Comparison of ENCODE assay signal across 11 cellular contexts in the genomic region with DNA sequence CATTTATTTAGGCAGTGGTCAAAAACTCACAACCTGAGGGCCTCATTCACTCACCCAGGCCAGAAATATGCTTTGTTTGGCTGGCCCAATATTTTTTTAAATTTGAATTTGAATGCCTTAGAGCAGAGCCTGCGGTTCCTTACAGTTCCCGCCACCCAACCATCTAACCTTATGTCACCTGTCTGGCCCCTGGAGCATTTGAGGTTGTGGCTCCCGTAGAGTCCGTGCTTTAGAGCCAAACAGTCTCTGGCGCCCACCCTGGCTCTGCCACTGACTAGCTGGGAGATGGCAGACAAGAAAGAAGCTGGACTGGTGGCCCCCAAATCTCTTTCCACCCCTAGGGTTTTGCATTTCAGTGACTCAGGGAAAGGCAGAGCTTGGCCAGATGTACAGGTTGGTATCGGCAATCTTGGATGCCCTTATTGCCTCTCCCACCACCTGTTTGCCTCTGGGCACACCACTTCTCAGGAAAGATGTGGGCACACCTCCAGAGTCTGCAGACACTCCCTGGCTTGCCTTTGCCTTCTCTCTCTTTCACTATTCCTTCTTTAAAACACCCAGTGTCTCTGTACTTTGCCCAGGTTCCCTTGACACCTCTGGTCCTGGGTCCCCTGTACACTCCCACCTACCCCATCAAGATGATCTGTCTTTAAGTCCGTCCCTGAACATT. TPM values are rescaled to one million over a fixed set of nuclear protein-coding genes. Genes with fewer than 3 reads are reported as not detected.
DNase-seq lines count a peak whose midpoint lies in the region; ATAC-seq, FAIRE-seq and TF ChIP-seq lines count a peak whose summit lies in the region.
"Had no signal": no experiment of that assay in that cellular context is flagged by ENCODE, and none has a peak within 500 bp of the region (broad histone marks: within the 10 kb centered on the region; RNA-seq: fewer than 3 reads in every experiment).

No MANE protein-coding gene starts in this region.

- H2AFZ ChIP-seq in DND-41 (ENCODE audit: low read depth, low read length), result no peak overlapping the region
- H2AFZ ChIP-seq in PC-3 (ENCODE audit: low read length), result no peak overlapping the region

- H3K9me3 ChIP-seq in DND-41 (ENCODE audit: insufficient read depth, low read length, severe bottlenecking) (no peaks in the 10 kb centered on the region), PC-3 (ENCODE audit: low read length) (no peaks in the 10 kb centered on the region), prostate gland (no peaks in the 10 kb centered on the region), thyroid gland (no peaks in the 10 kb centered on the region)
- H3K9me3 ChIP-seq: gastroesophageal sphincter, testis had no signal

- no peaks in the 10 kb centered on the region for H3K9me3 Mint-ChIP-seq in dendritic cell treated with granulocyte-macrophage colony-stimulating factor and Interleukin-4, amounts not matched to agents 40 ng/mL and 50 ng/mL, for 4 days

- WGBS in prostate gland, result 50% methylated on average over 7 of the region's 7 CpGs
- WGBS in thyroid gland, 2 donors, result 86 to 93% methylated on average over 7 of the region's 7 CpGs

- H3K4me1 Mint-ChIP-seq in dendritic cell treated with granulocyte-macrophage colony-stimulating factor and Interleukin-4, amounts not matched to agents 40 ng/mL and 50 ng/mL, for 4 days (ENCODE audit: low read depth), result peaks cover 76% of the 10 kb centered on the region

- H3K4me3 Mint-ChIP-seq in dendritic cell treated with granulocyte-macrophage colony-stimulating factor and Interleukin-4, amounts not matched to agents 40 ng/mL and 50 ng/mL, for 4 days, result no peak overlapping the region

- peak overlapping the region; percentile 41 for H3K27ac Mint-ChIP-seq in dendritic cell treated with granulocyte-macrophage colony-stimulating factor and Interleukin-4, amounts not matched to agents 40 ng/mL and 50 ng/mL, for 4 days

- H3K27ac ChIP-seq in DND-41 (ENCODE audit: low read length) (no peak overlapping the region), PC-3 (ENCODE audit: low read length) (peak overlapping the region; percentile 94), prostate gland (peak overlapping the region; percentile 45 to 57), thyroid gland (no peak overlapping the region)
- H3K27ac ChIP-seq: testis had no signal

- H3K4me3 ChIP-seq in DND-41 (ENCODE audit: low read depth in 1 of 2, low read length in 2 of 2) (no peak overlapping the region), PC-3 (ENCODE audit: low read length) (peak overlapping the region; percentile 66), prostate gland (no peak overlapping the region), thyroid gland (replicated peaks in 1 of 3) (no peak overlapping the region)

- peaks cover 3% of the 10 kb centered on the region; the same call in 1 of the 2 replicates for H4K20me1 ChIP-seq in DND-41 (ENCODE audit: insufficient read depth, low read length)
- H4K20me1 ChIP-seq in PC-3 (ENCODE audit: low read length), result peaks cover 27% of the 10 kb centered on the region

- TF ChIP-seq CTCF in DND-41 (IDR thresholded peaks at IDR 0.05; ENCODE audit: borderline replicate concordance, extremely low read depth, low read length, poor library complexity, severe bottlenecking) (no peak), PC-3 (conservative IDR thresholded peaks at IDR 0.05; ENCODE audit: low read depth, low read length) (no peak), prostate gland (IDR thresholded peaks at IDR 0.05) (no peak), D721Med (IDR thresholded peaks at IDR 0.05; ENCODE audit: insufficient read depth, missing control alignments) (no peak), thyroid gland (IDR thresholded peaks at IDR 0.05) (no peak)

- H3F3A ChIP-seq in PC-3 (ENCODE audit: low read length, unreplicated experiment), result peaks cover 34% of the 10 kb centered on the region

- H3K4me2 ChIP-seq in DND-41 (ENCODE audit: insufficient read depth, low read length), result peak overlapping the region; percentile 95; the same call in 1 of the 2 replicates
- H3K4me2 ChIP-seq in PC-3 (ENCODE audit: low read length), result peak overlapping the region; percentile 92

- H3K36me3 Mint-ChIP-seq in dendritic cell treated with granulocyte-macrophage colony-stimulating factor and Interleukin-4, amounts not matched to agents 40 ng/mL and 50 ng/mL, for 4 days (ENCODE audit: low read depth), result peaks cover 29% of the 10 kb centered on the region

- no peak for FAIRE-seq in D721Med (lab: Jason Lieb, UNC)

- no peaks in the 10 kb centered on the region for H3K9me2 ChIP-seq in PC-3 (replicated peaks; ENCODE audit: low read length)

- H3K27me3 ChIP-seq in DND-41 (ENCODE audit: insufficient read depth, low read length, poor library complexity) (no peaks in the 10 kb centered on the region), PC-3 (ENCODE audit: low read length) (no peaks in the 10 kb centered on the region), prostate gland (replicated peaks; ENCODE audit: insufficient read depth) (no peaks in the 10 kb centered on the region), thyroid gland (no peaks in the 10 kb centered on the region)
- H3K27me3 ChIP-seq: gastroesophageal sphincter, testis had no signal

- peaks cover 6% of the 10 kb centered on the region for H3K27me3 Mint-ChIP-seq in dendritic cell treated with granulocyte-macrophage colony-stimulating factor and Interleukin-4, amounts not matched to agents 40 ng/mL and 50 ng/mL, for 4 days

- intact Hi-C loops in PC-3 (cut with micrococcal nuclease), result loop anchor here (1.0 to 10.0 kb wide), 2 partner anchors 41 to 184 kb away; a partner anchor contains a TSS
- intact Hi-C loops in dendritic cell treated with granulocyte-macrophage colony-stimulating factor and Interleukin-4, amounts not matched to agents 40 ng/mL and 50 ng/mL, for 4 days (cut with micrococcal nuclease), result loop anchor here (5.0 kb wide), 2 partner anchors 54 to 91 kb away; no protein-coding TSS in a partner anchor
- intact Hi-C loops in prostate gland (cut with DNase I), result loop anchor here (5.0 kb wide), 2 partner anchors 54 to 171 kb away; a partner anchor contains a TSS
- intact Hi-C loops in head of caudate nucleus (cut with DNase I), result loop anchor here (5.0 kb wide), 2 partner anchors 41 to 156 kb away; a partner anchor contains a TSS
- intact Hi-C loops in thyroid gland (cut with DNase I), result loop anchor here (5.0 kb wide), 1 partner anchor 36 kb away; no protein-coding TSS in a partner anchor

- no peak for ATAC-seq in DND-41 (ENCODE audit: insufficient read depth, low read depth)
- peak; percentile 0; the same call in 1 of the 2 replicates for ATAC-seq in PC-3
- ATAC-seq: gastroesophageal sphincter had no signal

- H3K9ac ChIP-seq in DND-41 (ENCODE audit: low read depth, low read length) (no peak overlapping the region; the same call in 1 of the 2 replicates), PC-3 (ENCODE audit: low read length) (peak overlapping the region; percentile 94)

- CTCF ChIA-PET in PC-3 (lab: Charles Lee), result interaction anchor here (0.6 to 1.3 kb wide), 3 partner anchors 42 to 183 kb away, joined by 4 to 5 read pairs (median 4); a partner anchor contains a TSS

- DNase-seq in DND-41, result no peak
- DNase-seq in PC-3, result peak; percentile 69
- DNase-seq in prostate gland (ENCODE audit: low spot score), result no peak
- no peak for DNase-seq in head of caudate nucleus
- no peak for DNase-seq in D721Med (ENCODE audit: insufficient read length, low spot score)
- no peak for DNase-seq in thyroid gland
- DNase-seq: NCI-H1048; stimulated activated CD4-positive, alpha-beta T cell treated with anti-CD3 and anti-CD28 coated beads, Interleukin-2, amount 100 ng/mL, for 24 hours; testis had no signal

- H3K36me3 ChIP-seq in DND-41 (ENCODE audit: insufficient read depth, low read length) (no peaks in the 10 kb centered on the region; the same call in 1 of the 2 replicates), PC-3 (ENCODE audit: low read depth, low read length) (no peaks in the 10 kb centered on the region), prostate gland (no peaks in the 10 kb centered on the region), thyroid gland (no peaks in the 10 kb centered on the region)
- H3K36me3 ChIP-seq: gastroesophageal sphincter had no signal

- POLR2A ChIA-PET in PC-3 (lab: Charles Lee; ENCODE audit: unreplicated experiment), result no interaction called here

- H3K4me1 ChIP-seq in DND-41 (ENCODE audit: insufficient read depth, low read length), result peaks cover 51% of the 10 kb centered on the region
- H3K4me1 ChIP-seq in PC-3 (ENCODE audit: insufficient read depth, low read length), result peaks cover 68% of the 10 kb centered on the region
- peaks cover 22% of the 10 kb centered on the region for H3K4me1 ChIP-seq in prostate gland (replicated peaks)
- peaks cover 19 to 41% of the 10 kb centered on the region in 2 donors for H3K4me1 ChIP-seq in thyroid gland

- TF ChIP-seq POLR2A in prostate gland (IDR thresholded peaks at IDR 0.05) (no peak), thyroid gland (IDR thresholded peaks at IDR 0.05) (no peak)

- BruUV-seq in PC-3 (replicated peaks; lab: Mats Ljungman, UMichigan), result no TSS peak

- peaks cover 31% of the 10 kb centered on the region for H3K79me2 ChIP-seq in DND-41 (ENCODE audit: insufficient read depth, low read length)
- peaks cover 38% of the 10 kb centered on the region for H3K79me2 ChIP-seq in PC-3 (ENCODE audit: low read length)

RNA-seq across cellular contexts. Expression of a gene that starts 1.9 kb away (rescaled TPM):
- 15.9 and 16.8 TPM in 2 replicates for total RNA-seq in PC-3 (2014; rRNA removed)
- 10 to 100 TPM; 12.5 to 16.1 TPM for total RNA-seq in prostate gland
- total RNA-seq in thyroid gland, result 10 to 100 TPM in 1 of 4 donors, 1 to 10 TPM in 3; 4.1 to 21.7 (median 6.2) TPM

RNA-seq across cellular contexts. Expression of a gene that starts 56.8 kb away (rescaled TPM):
- not detected in 2 replicates for total RNA-seq in PC-3 (2014; rRNA removed)
- total RNA-seq in prostate gland, result 1 to 10 TPM in 1 of 2 donors, not detected in 1; 3.2 TPM
- total RNA-seq in thyroid gland, result not detected
- total RNA-seq: gastroesophageal sphincter had no signal

Comparison
In these comparisons a context has a peak if more than half of its experiments do, and no peak if none do; other contexts are left out.
1. H3K27ac ChIP-seq: peak in PC-3 (single experiment) and prostate gland (2 of 2); none in DND-41 (single experiment) and thyroid gland (0 of 3).